ENCODE assay signal across 20 cellular contexts in genomic region chr1:51295926-51296325, GRCh38. TPM values are rescaled to one million over a fixed set of nuclear protein-coding genes. Genes with fewer than 3 reads are reported as not detected.
DNase-seq lines count a peak whose midpoint lies in the region; ATAC-seq and TF ChIP-seq lines count a peak whose summit lies in the region.
"Had no signal": no experiment of that assay in that cellular context is flagged by ENCODE, and none has a peak within 500 bp of the region (broad histone marks: within the 10 kb centered on the region; RNA-seq: fewer than 3 reads in every experiment).

No MANE protein-coding gene starts in this region.

- no peak for TF ChIP-seq CTCF in VCaP (conservative IDR thresholded peaks at IDR 0.05)
- no peak for TF ChIP-seq CTCF in upper lobe of right lung (IDR thresholded peaks at IDR 0.05)

- H3K4me1 ChIP-seq in upper lobe of right lung = peaks cover 9% of the 10 kb centered on the region
- H3K4me1 ChIP-seq: adrenal gland had no signal

- peaks cover 13% of the 10 kb centered on the region for H3K4me1 Mint-ChIP-seq in memory B cell

- peak overlapping the region; percentile 66; the same call in 1 of the 2 replicates for H3K27ac ChIP-seq in VCaP
- H3K27ac ChIP-seq in upper lobe of right lung = no peak overlapping the region
- H3K27ac ChIP-seq: adrenal gland, PC-9 had no signal

- no peaks in the 10 kb centered on the region for H3K27me3 ChIP-seq in upper lobe of right lung
- H3K27me3 ChIP-seq: adrenal gland had no signal

- no peaks in the 10 kb centered on the region for H3K9me3 Mint-ChIP-seq in memory B cell
- H3K9me3 Mint-ChIP-seq: T-helper 1 cell treated with Interleukin-12 subunit alpha and Interleukin-12 subunit beta and Interleukin-4 antibody, amounts not matched to agents 30 μg/mL and 1 μg/mL, for 36 hours; type B pancreatic cell had no signal

- H3K27me3 Mint-ChIP-seq in memory B cell = peaks cover 8% of the 10 kb centered on the region
- H3K27me3 Mint-ChIP-seq: type B pancreatic cell had no signal

- peak overlapping the region; percentile 78 for H3K4me3 Mint-ChIP-seq in memory B cell
- H3K4me3 Mint-ChIP-seq: T-helper 1 cell treated with Interleukin-12 subunit alpha and Interleukin-12 subunit beta and Interleukin-4 antibody, amounts not matched to agents 30 μg/mL and 1 μg/mL, for 36 hours; type B pancreatic cell had no signal

- peak overlapping the region; percentile 64 for H3K27ac Mint-ChIP-seq in memory B cell
- H3K27ac Mint-ChIP-seq: T-helper 1 cell treated with Interleukin-12 subunit alpha and Interleukin-12 subunit beta and Interleukin-4 antibody, amounts not matched to agents 30 μg/mL and 1 μg/mL, for 36 hours; type B pancreatic cell had no signal

- no peaks in the 10 kb centered on the region for H3K9me3 ChIP-seq in upper lobe of right lung
- H3K9me3 ChIP-seq: adrenal gland had no signal

- no peaks in the 10 kb centered on the region for H3K36me3 Mint-ChIP-seq in memory B cell
- H3K36me3 Mint-ChIP-seq: type B pancreatic cell had no signal

- ATAC-seq in Right ventricle myocardium inferior = peak; percentile 10
- ATAC-seq in left ventricle myocardium superior = no peak
- no peak for ATAC-seq in memory B cell (ENCODE audit: low read depth)
- no peak for ATAC-seq in upper lobe of right lung
- no peak for ATAC-seq in GM18867 (IDR thresholded peaks at IDR 0.05; ENCODE audit: unreplicated experiment)
- ATAC-seq in HG03432 (IDR thresholded peaks at IDR 0.05; ENCODE audit: unreplicated experiment) = no peak

- no peak overlapping the region for H3K4me3 ChIP-seq in upper lobe of right lung
- H3K4me3 ChIP-seq: PC-9 had no signal

- no peak for DNase-seq in Right ventricle myocardium inferior (ENCODE audit: missing footprints)
- DNase-seq in left ventricle myocardium superior = no peak
- no peak for DNase-seq in memory B cell (ENCODE audit: low spot score in 2 of 2)
- DNase-seq in upper lobe of right lung = peak; percentile 52
- DNase-seq in HK-2 (ENCODE audit: unreplicated experiment) = no peak
- DNase-seq: activated CD8-positive, alpha-beta memory T cell treated with anti-CD3 and anti-CD28 coated beads, Interleukin-2, amount 50 U/mL, for 48 hours; activated gamma-delta T cell; Calu3; KG1; NCI-H1436 treated with DMSO at 0.1 percent for 48 hours; NCI-H510A treated with DMSO at 0.1 percent for 48 hours; PC-9; retina; SIG-M5 had no signal

- no peaks in the 10 kb centered on the region for H3K36me3 ChIP-seq in upper lobe of right lung
- H3K36me3 ChIP-seq: adrenal gland had no signal

- intact Hi-C loops in Right ventricle myocardium inferior (cut with DNase I) (no loop called here), left ventricle myocardium superior (cut with micrococcal nuclease) (no loop called here), upper lobe of right lung (cut with DNase I) (no loop called here)

RNA-seq across cellular contexts. Expression of gene TTC39A, which starts 34.4 kb away (rescaled TPM):
- total RNA-seq in Right ventricle myocardium inferior = 22.7 TPM
- total RNA-seq in left ventricle myocardium superior = 18.0 TPM
- total RNA-seq in upper lobe of right lung = 42.1 TPM

RNA-seq across cellular contexts. Expression of gene RNF11, which starts 59.9 kb away (rescaled TPM):
- total RNA-seq in Right ventricle myocardium inferior = 120 TPM
- total RNA-seq in left ventricle myocardium superior = 118 TPM
- 94.0 TPM for total RNA-seq in upper lobe of right lung
